Comparison of ENCODE assay signal across 16 cellular contexts in the genomic region with DNA sequence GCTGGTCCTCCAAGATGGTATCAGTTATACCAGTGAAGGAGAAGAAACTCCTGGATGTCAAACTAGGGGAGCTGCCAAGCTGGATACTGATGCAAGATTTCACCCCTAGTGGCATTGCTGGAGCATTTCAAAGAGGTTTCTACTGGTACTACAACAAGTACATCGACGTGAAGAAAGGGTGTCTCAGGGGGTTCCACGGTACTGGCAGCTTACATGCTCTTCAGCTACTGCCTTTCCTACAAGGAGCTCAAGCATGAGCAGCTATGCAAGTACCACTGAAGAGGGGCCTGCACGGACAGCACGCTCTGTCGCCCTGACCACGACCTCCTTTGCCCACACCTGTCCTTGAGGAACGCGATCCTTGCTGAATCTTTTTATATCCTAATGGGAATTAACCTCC. TPM values are rescaled to one million over a fixed set of nuclear protein-coding genes. Genes with fewer than 3 reads are reported as not detected.
"Had no signal": no experiment of that assay in that cellular context is flagged by ENCODE, and none has a peak within 500 bp of the region (broad histone marks: within the 10 kb centered on the region; RNA-seq: fewer than 3 reads in every experiment).

No MANE protein-coding gene starts in this region.

- H3K4me3 Mint-ChIP-seq: activated B cell treated with CpG ODN at 0.5 μM for 24 hours; activated CD4-positive, alpha-beta T cell treated with anti-CD3 and anti-CD28 coated beads, Interleukin-2, amount 10 ng/mL, durations not matched to agents 24 days and 14 days; natural killer cell treated with Interleukin-12 subunit alpha and Interleukin-12 subunit beta and Interleukin-15 and Interleukin-18, amount 100 ng/mL, for 72 hours; T-helper 1 cell treated with Interleukin-12 subunit alpha and Interleukin-12 subunit beta and Interleukin-4 antibody, amounts not matched to agents 30 μg/mL and 1 μg/mL, for 36 hours had no signal

- H3K27ac ChIP-seq: coronary artery, sigmoid colon, upper lobe of right lung had no signal

- H3K4me1 ChIP-seq: sigmoid colon, upper lobe of right lung had no signal

- H3K36me3 ChIP-seq: sigmoid colon, upper lobe of right lung had no signal

- H3K9me3 Mint-ChIP-seq: activated B cell treated with CpG ODN at 0.5 μM for 24 hours; activated CD4-positive, alpha-beta T cell treated with anti-CD3 and anti-CD28 coated beads, Interleukin-2, amount 10 ng/mL, durations not matched to agents 24 days and 14 days; natural killer cell treated with Interleukin-12 subunit alpha and Interleukin-12 subunit beta and Interleukin-15 and Interleukin-18, amount 100 ng/mL, for 72 hours; T-helper 1 cell treated with Interleukin-12 subunit alpha and Interleukin-12 subunit beta and Interleukin-4 antibody, amounts not matched to agents 30 μg/mL and 1 μg/mL, for 36 hours had no signal

- H3K27me3 ChIP-seq: sigmoid colon, upper lobe of right lung had no signal

- H3K36me3 Mint-ChIP-seq: natural killer cell treated with Interleukin-12 subunit alpha and Interleukin-12 subunit beta and Interleukin-15 and Interleukin-18, amount 100 ng/mL, for 72 hours had no signal

- H3K27ac Mint-ChIP-seq: activated B cell treated with CpG ODN at 0.5 μM for 24 hours; activated CD4-positive, alpha-beta T cell treated with anti-CD3 and anti-CD28 coated beads, Interleukin-2, amount 10 ng/mL, durations not matched to agents 24 days and 14 days; natural killer cell treated with Interleukin-12 subunit alpha and Interleukin-12 subunit beta and Interleukin-15 and Interleukin-18, amount 100 ng/mL, for 72 hours; T-helper 1 cell treated with Interleukin-12 subunit alpha and Interleukin-12 subunit beta and Interleukin-4 antibody, amounts not matched to agents 30 μg/mL and 1 μg/mL, for 36 hours had no signal

- ATAC-seq: natural killer cell treated with Interleukin-12 subunit alpha and Interleukin-12 subunit beta and Interleukin-15 and Interleukin-18, amount 100 ng/mL, for 72 hours had no signal

- H3K4me3 ChIP-seq: coronary artery, sigmoid colon, upper lobe of right lung had no signal

- DNase-seq: activated B cell treated with CpG ODN at 0.5 μM for 24 hours; activated CD4-positive, alpha-beta T cell treated with anti-CD3 and anti-CD28 coated beads, Interleukin-2, amount 10 ng/mL, durations not matched to agents 24 days and 14 days; activated CD8-positive, alpha-beta memory T cell treated with anti-CD3 and anti-CD28 coated beads for 24 hours; activated naive CD4-positive, alpha-beta T cell treated with Interleukin-2 at 50 U/mL for 16 hours; central memory CD4-positive, alpha-beta T cell; effector CD4-positive, alpha-beta T cell; sigmoid colon; stimulated activated CD4-positive, alpha-beta T cell treated with anti-CD3 and anti-CD28 coated beads, Interleukin-12 subunit alpha, Interleukin-12 subunit beta, amount 100 ng/mL, for 4 hours; stimulated activated naive CD4-positive, alpha-beta T cell treated with Interleukin-2 at 50 U/mL for 16 hours; upper lobe of right lung had no signal

- H3K9me3 ChIP-seq: sigmoid colon, upper lobe of right lung had no signal

- H3K27me3 Mint-ChIP-seq: activated B cell treated with CpG ODN at 0.5 μM for 24 hours; activated CD4-positive, alpha-beta T cell treated with anti-CD3 and anti-CD28 coated beads, Interleukin-2, amount 10 ng/mL, durations not matched to agents 24 days and 14 days had no signal

RNA-seq across cellular contexts. Expression of a gene that starts 19.5 kb away (rescaled TPM):
- total RNA-seq: activated CD4-positive, alpha-beta T cell treated with anti-CD3 and anti-CD28 coated beads, Interleukin-2, amount 10 ng/mL, durations not matched to agents 24 days and 14 days; glomerular endothelial cell; natural killer cell treated with Interleukin-12 subunit alpha and Interleukin-12 subunit beta and Interleukin-15 and Interleukin-18, amount 100 ng/mL, for 72 hours; osteocyte; upper lobe of right lung had no signal
- polyA plus RNA-seq: sigmoid colon had no signal

RNA-seq across cellular contexts. Expression of a gene that starts 25.7 kb away (rescaled TPM):
- total RNA-seq: activated B cell treated with CpG ODN at 0.5 μM for 24 hours; activated CD4-positive, alpha-beta T cell treated with anti-CD3 and anti-CD28 coated beads, Interleukin-2, amount 10 ng/mL, durations not matched to agents 24 days and 14 days; glomerular endothelial cell; natural killer cell treated with Interleukin-12 subunit alpha and Interleukin-12 subunit beta and Interleukin-15 and Interleukin-18, amount 100 ng/mL, for 72 hours; osteocyte; pulmonary artery endothelial cell; sigmoid colon; upper lobe of right lung had no signal
- polyA plus RNA-seq: sigmoid colon had no signal
